In the genomic region with DNA sequence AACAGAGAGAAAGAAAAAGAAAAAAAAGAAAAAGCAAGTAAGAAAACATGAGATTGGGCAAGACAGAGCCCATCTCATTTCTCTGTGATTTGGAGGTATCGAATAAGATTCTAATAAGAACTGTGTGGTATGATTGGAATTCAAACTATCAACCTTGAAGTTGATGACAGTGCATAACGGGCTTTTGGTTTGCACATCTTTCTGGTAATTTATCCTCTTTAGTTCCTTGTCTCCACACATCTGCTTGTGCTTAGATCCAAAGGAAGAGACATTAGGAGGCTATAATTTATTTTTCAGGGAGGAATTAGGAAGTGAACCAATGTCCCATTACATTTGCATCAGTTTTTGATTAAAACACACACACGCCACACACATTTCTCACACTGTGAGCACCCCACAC, we compare ENCODE assay signal across 22 cellular contexts.
A peak's percentile ranks its signal among the peaks of the same experiment; 100 is the strongest.
DNase-seq lines count a peak whose midpoint lies in the region; ATAC-seq, FAIRE-seq and TF ChIP-seq lines count a peak whose summit lies in the region.
"Had no signal": no experiment of that assay in that cellular context is flagged by ENCODE, and none has a peak within 500 bp of the region (broad histone marks: within the 10 kb centered on the region; RNA-seq: fewer than 3 reads in every experiment).

No MANE protein-coding gene starts in this region.

- peaks cover 4% of the 10 kb centered on the region; the same call in 1 of the 2 replicates for H3K9me1 ChIP-seq in IMR-90 (ENCODE audit: insufficient read depth, low read length)

- no peaks in the 10 kb centered on the region for H3F3A ChIP-seq in SK-N-SH (replicated peaks; ENCODE audit: insufficient read depth)

- dilution Hi-C loops in IMR-90 (cut with HindIII; ENCODE audit: low sequenced_read_pairs, unreplicated experiment) = no loop called here

- peak overlapping the region in 1 of 2 experiments; percentile 54; a peak in 1 of 4 replicates for H4K8ac ChIP-seq in IMR-90 (ENCODE audit: low read depth in 2 of 2, low read length in 2 of 2)

- H3K18ac ChIP-seq in IMR-90 (ENCODE audit: low read depth, low read length) = no peak overlapping the region

- H3K9me2 ChIP-seq in SK-N-SH = no peaks in the 10 kb centered on the region

- H4K20me1 ChIP-seq in SK-N-SH (ENCODE audit: insufficient read depth) (no peaks in the 10 kb centered on the region), IMR-90 (ENCODE audit: insufficient read depth, low read length) (no peaks in the 10 kb centered on the region)

- no peak overlapping the region for H3K23ac ChIP-seq in IMR-90 (ENCODE audit: low read depth, low read length)

- POLR2A ChIA-PET in SK-N-SH (lab: Yijun Ruan, JAX) = no interaction called here
- POLR2A ChIA-PET in IMR-90 (lab: Charles Lee; ENCODE audit: unreplicated experiment) = no interaction called here

- H3K27me3 ChIP-seq in SK-N-SH (ENCODE audit: insufficient read depth) (no peaks in the 10 kb centered on the region), IMR-90 (ENCODE audit: control insufficient read depth, insufficient read depth, low read length) (no peaks in the 10 kb centered on the region)
- H3K27me3 ChIP-seq: MG63 had no signal

- H3K36me3 ChIP-seq in SK-N-SH (replicated peaks in 1 of 2; ENCODE audit: control insufficient read depth in 1 of 2, insufficient read depth in 2 of 2, low read length in 1 of 2) (no peaks in the 10 kb centered on the region), IMR-90 (ENCODE audit: control insufficient read depth, insufficient read depth, low read length) (no peaks in the 10 kb centered on the region)
- H3K36me3 ChIP-seq: MG63 had no signal

- H3K4me3 ChIP-seq in SK-N-SH (ENCODE audit: low read depth in 2 of 2, low read length in 1 of 2) (no peak overlapping the region), IMR-90 (ENCODE audit: insufficient read depth, low read depth, low read length) (no peak overlapping the region), fibroblast of mammary gland (ENCODE audit: control insufficient read depth, low read depth, low read length) (no peak overlapping the region)
- H3K4me3 ChIP-seq: MG63 had no signal

- no peak for ATAC-seq in SK-N-SH treated with all-trans-retinoic acid at 6 μM for 48 hours
- peak; percentile 35 for ATAC-seq in IMR-90 (ENCODE audit: low read depth)

- H2BK20ac ChIP-seq in IMR-90 (ENCODE audit: low read depth, low read length) = peak overlapping the region; percentile 69; the same call in 1 of the 2 replicates

- H2AK9ac ChIP-seq in IMR-90 (replicated peaks; ENCODE audit: low read depth, low read length, poor library complexity) = no peak overlapping the region

- no peak overlapping the region for H3K9ac ChIP-seq in SK-N-SH
- no peak overlapping the region for H3K9ac ChIP-seq in IMR-90 (ENCODE audit: low read depth, low read length)

- no peak for TF ChIP-seq POLR2A in IMR-90 (IDR thresholded peaks at IDR 0.05; ENCODE audit: low read depth, low read length)

- FAIRE-seq in GM19239 (lab: Jason Lieb, UNC) = no peak
- FAIRE-seq: D721Med had no signal

- H3K4me1 ChIP-seq in SK-N-SH (ENCODE audit: control insufficient read depth in 1 of 2, insufficient read depth in 2 of 2, low read depth in 1 of 2, low read length in 1 of 2) = no peaks in the 10 kb centered on the region
- no peaks in the 10 kb centered on the region for H3K4me1 ChIP-seq in IMR-90 (ENCODE audit: control insufficient read depth, insufficient read depth, low read length)

- BruUV-seq in IMR-90 (replicated peaks; lab: Mats Ljungman, UMichigan) = no TSS peak

- CTCF ChIA-PET in SK-N-SH (lab: Yijun Ruan, JAX) = no interaction called here
- CTCF ChIA-PET in IMR-90 (lab: Yijun Ruan, JAX) = no interaction called here

- H3K14ac ChIP-seq in IMR-90 (replicated peaks; ENCODE audit: low read depth, low read length) = no peak overlapping the region

- H2BK15ac ChIP-seq in IMR-90 (ENCODE audit: low read depth, low read length) = no peak overlapping the region

- peaks cover 0 to 3% of the 10 kb centered on the region in 2 experiments; a peak in 2 of 4 replicates for H3K79me1 ChIP-seq in IMR-90 (ENCODE audit: low read depth in 1 of 2, low read length in 2 of 2)

- H3K4me2 ChIP-seq in SK-N-SH (no peak overlapping the region), IMR-90 (ENCODE audit: low read depth, low read length) (no peak overlapping the region)

- no peak overlapping the region for H2AK5ac ChIP-seq in IMR-90 (ENCODE audit: low read depth, low read length)

- H4K91ac ChIP-seq in IMR-90 (ENCODE audit: insufficient read depth, low read depth, low read length) = no peak overlapping the region

- no peak for TF ChIP-seq EP300 in SK-N-SH (IDR thresholded peaks at IDR 0.05; ENCODE audit: borderline replicate concordance in 1 of 2, low read depth in 1 of 2, low read length in 1 of 2)

- no peaks in the 10 kb centered on the region for H3K9me3 ChIP-seq in SK-N-SH
- no peaks in the 10 kb centered on the region for H3K9me3 ChIP-seq in IMR-90 (ENCODE audit: control insufficient read depth, insufficient read depth, low read length)
- H3K9me3 ChIP-seq: MG63 had no signal

- H4K5ac ChIP-seq in IMR-90 (ENCODE audit: low read depth, low read length) = no peak overlapping the region

- H2BK5ac ChIP-seq in IMR-90 (ENCODE audit: low read depth, low read length, poor library complexity, severe bottlenecking) = peak overlapping the region; percentile 7

- H3K27ac ChIP-seq in SK-N-SH (ENCODE audit: low read depth in 2 of 2, low read length in 1 of 2) (no peak overlapping the region), IMR-90 (ENCODE audit: insufficient read depth, low read length) (no peak overlapping the region)
- H3K27ac ChIP-seq: 22Rv1 had no signal

- WGBS in SK-N-SH (ENCODE audit: low lambda C conversion rate) = 8% methylated on average over 3 of the region's 3 CpGs
- no CpG with 5 or more reads among the region's 3 CpGs for WGBS in IMR-90 (ENCODE audit: extremely low coverage in 2 of 2, insufficient read length in 1 of 2), 2 experiments

- no peak for DNase-seq in SK-N-SH
- peak; percentile 9 for DNase-seq in IMR-90
- DNase-seq in fibroblast of mammary gland (ENCODE audit: low read depth) = peak; percentile 32
- no peak for DNase-seq in effector CD4-positive, alpha-beta T cell
- DNase-seq in GM19239 (ENCODE audit: insufficient read length, low spot score) = no peak
- DNase-seq in NCI-H2227 (lab: John Stamatoyannopoulos, UW; ENCODE audit: unreplicated experiment) = no peak
- DNase-seq in activated T-cell treated with anti-CD3 and anti-CD28 coated beads, Interleukin-2, amount 50 U/mL, for 1 hour = no peak
- DNase-seq: C1 segment of cervical spinal cord; CD8-positive, alpha-beta memory T cell; HCEC 1CT; Kasumi-1; MG63; NCI-H1105; NCI-H1694; NCI-H2081 treated with DMSO at 0.1 percent for 48 hours; NCI-H748 treated with DMSO at 0.1 percent for 48 hours; OCI-M1; RPMI8226; SHP77 treated with DMSO at 0.1 percent for 48 hours had no signal

- no peak overlapping the region for H3K4ac ChIP-seq in IMR-90 (ENCODE audit: low read depth, low read length)

- TF ChIP-seq RAD21 in SK-N-SH (IDR thresholded peaks at IDR 0.05; ENCODE audit: low read length) (no peak), IMR-90 (IDR thresholded peaks at IDR 0.05; ENCODE audit: low read length) (no peak)

- TF ChIP-seq CTCF in SK-N-SH (IDR thresholded peaks at IDR 0.05) = no peak
- TF ChIP-seq CTCF in IMR-90 (conservative IDR thresholded peaks at IDR 0.05; ENCODE audit: low read depth, low read length) = no peak
- no peak for TF ChIP-seq CTCF in fibroblast of mammary gland (conservative IDR thresholded peaks at IDR 0.05; ENCODE audit: control insufficient read depth, insufficient read depth, low read depth, low read length)

- in situ Hi-C loops in IMR-90 (cut with MboI; ENCODE audit: low sequenced_read_pairs) = no loop called here

- no peaks in the 10 kb centered on the region for H3K79me2 ChIP-seq in SK-N-SH (ENCODE audit: insufficient read depth)

- H3K56ac ChIP-seq in IMR-90 (ENCODE audit: extremely low read depth, insufficient read depth, low read length) = no peak overlapping the region

- intact Hi-C loops in IMR-90 (cut with micrococcal nuclease) = no loop called here

- H2BK120ac ChIP-seq in IMR-90 (ENCODE audit: low read depth, low read length) = 0 out of 2 replicates have a peak overlapping the region, but pooled peaks have one; percentile 22

- H2AFZ ChIP-seq in SK-N-SH (ENCODE audit: low read depth) = no peak overlapping the region
- H2AFZ ChIP-seq in IMR-90 (replicated peaks; ENCODE audit: low read length, poor library complexity) = no peak overlapping the region

TF ChIP-seq in SK-N-SH, 30 proteins besides CTCF, POLR2A, EP300 and RAD21:
- TF ChIP-seq TCF12 (IDR thresholded peaks at IDR 0.05) (peak; percentile 11; the same call in 1 of the 2 replicates), TAF1 (IDR thresholded peaks at IDR 0.05; ENCODE audit: borderline replicate concordance, low read depth, low read length) (no peak), SIN3A (IDR thresholded peaks at IDR 0.05; ENCODE audit: borderline replicate concordance, low read depth, low read length) (no peak)

TF ChIP-seq in SK-N-SH treated with all-trans-retinoic acid at 6 μM for 48 hours, 23 proteins besides CTCF, POLR2A, EP300 and RAD21 (continues in another document):
- TF ChIP-seq ZFP30 (CRISPR knock-in tag; IDR thresholded peaks at IDR 0.05) = no peak
- TF ChIP-seq BACH2 (CRISPR knock-in tag; IDR thresholded peaks at IDR 0.05; ENCODE audit: borderline replicate concordance) = no peak
- TF ChIP-seq ARNTL (CRISPR knock-in tag; IDR thresholded peaks at IDR 0.05; ENCODE audit: borderline replicate concordance, low read depth) = no peak

TF ChIP-seq in IMR-90, 13 proteins besides CTCF, POLR2A, EP300 and RAD21 (continues in another document):
- TF ChIP-seq MXI1 (IDR thresholded peaks at IDR 0.05; ENCODE audit: borderline replicate concordance, low read depth, low read length) = no peak
- no peak for TF ChIP-seq FOS (IDR thresholded peaks at IDR 0.05; ENCODE audit: low read depth, low read length)
- no peak for TF ChIP-seq MAZ (IDR thresholded peaks at IDR 0.05; ENCODE audit: borderline replicate concordance, low read depth, low read length)
- TF ChIP-seq MAFK (IDR thresholded peaks at IDR 0.05; ENCODE audit: low read depth, low read length) = no peak
- no peak for TF ChIP-seq BHLHE40 (IDR thresholded peaks at IDR 0.05; ENCODE audit: low read depth, low read length)
- no peak for TF ChIP-seq RCOR1 (IDR thresholded peaks at IDR 0.05; ENCODE audit: insufficient replicate concordance, low read length)
- TF ChIP-seq, protein P1, sequence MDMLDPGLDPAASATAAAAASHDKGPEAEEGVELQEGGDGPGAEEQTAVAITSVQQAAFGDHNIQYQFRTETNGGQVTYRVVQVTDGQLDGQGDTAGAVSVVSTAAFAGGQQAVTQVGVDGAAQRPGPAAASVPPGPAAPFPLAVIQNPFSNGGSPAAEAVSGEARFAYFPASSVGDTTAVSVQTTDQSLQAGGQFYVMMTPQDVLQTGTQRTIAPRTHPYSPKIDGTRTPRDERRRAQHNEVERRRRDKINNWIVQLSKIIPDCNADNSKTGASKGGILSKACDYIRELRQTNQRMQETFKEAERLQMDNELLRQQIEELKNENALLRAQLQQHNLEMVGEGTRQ (IDR thresholded peaks at IDR 0.05; ENCODE audit: low read depth, low read length) = no peak
- TF ChIP-seq CEBPB (IDR thresholded peaks at IDR 0.05; ENCODE audit: low read depth, low read length) = no peak
- TF ChIP-seq NFE2L2 (IDR thresholded peaks at IDR 0.05; ENCODE audit: low read depth, low read length) = no peak
- TF ChIP-seq CHD1 (IDR thresholded peaks at IDR 0.05; ENCODE audit: low read depth, low read length) = no peak
- TF ChIP-seq SMC3 (IDR thresholded peaks at IDR 0.05; ENCODE audit: low read depth, low read length) = no peak

Comparison
In these comparisons a context has a peak if more than half of its experiments do, and no peak if none do; other contexts are left out.
1. DNase-seq: peak in IMR-90 (single experiment) and fibroblast of mammary gland (single experiment); none in SK-N-SH (single experiment), effector CD4-positive, alpha-beta T cell (single experiment), GM19239 (single experiment), NCI-H2227 (single experiment) and activated T-cell treated with anti-CD3 and anti-CD28 coated beads, Interleukin-2, amount 50 U/mL, for 1 hour (single experiment).